Comparison of ENCODE assay signal across 1 cellular context in the genomic region with DNA sequence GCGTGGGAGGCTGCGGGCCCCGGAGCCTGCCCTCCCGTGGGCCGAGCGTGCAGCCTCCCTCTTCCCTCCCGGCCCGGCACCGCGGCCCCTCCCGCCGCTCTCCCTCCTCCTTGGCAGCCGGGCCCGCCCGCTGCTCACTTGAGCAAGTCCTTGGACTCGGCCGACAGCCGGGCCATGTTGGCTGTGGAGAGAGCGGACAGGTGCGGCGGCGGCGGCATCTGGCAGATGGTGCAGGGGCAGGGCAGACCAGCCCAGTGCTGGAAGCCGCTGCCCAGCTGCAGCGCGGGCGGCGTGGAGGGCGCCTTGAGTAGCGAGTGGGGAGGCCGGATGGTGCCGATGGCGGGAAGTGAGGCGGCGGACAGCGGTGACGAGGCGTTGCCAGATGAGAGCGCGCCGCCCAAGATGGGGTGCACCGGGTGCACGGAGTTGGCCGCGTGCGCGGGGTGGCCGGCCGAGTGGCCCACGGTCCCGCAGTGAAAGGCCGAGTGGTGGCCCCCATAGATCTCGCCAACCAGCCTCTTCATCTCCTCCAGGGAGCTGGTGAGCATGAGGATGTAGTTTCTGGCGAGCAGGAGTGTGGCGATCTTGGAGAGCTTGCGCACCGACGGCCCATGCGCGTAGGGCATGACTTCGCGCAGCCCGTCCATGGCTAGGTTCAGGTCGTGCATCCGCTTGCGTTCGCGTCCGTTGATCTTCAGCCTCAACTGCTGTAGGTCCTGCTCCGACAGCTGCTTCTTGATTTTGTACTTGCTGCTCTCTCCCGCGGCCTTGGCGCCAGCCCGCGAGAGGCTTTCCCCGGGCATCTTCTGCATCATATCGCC.
TF ChIP-seq lines count a peak whose summit lies in the region.

No MANE protein-coding gene starts in this region.

TF ChIP-seq in IMR-90, 13 proteins besides CTCF, POLR2A, EP300 and RAD21:
- TF ChIP-seq MAFK (IDR thresholded peaks at IDR 0.05; ENCODE audit: low read depth, low read length) (no peak), RFX5 (IDR thresholded peaks at IDR 0.05; ENCODE audit: low read depth, low read length) (no peak), NFE2L2 (IDR thresholded peaks at IDR 0.05; ENCODE audit: low read depth, low read length) (no peak), BHLHE40 (IDR thresholded peaks at IDR 0.05; ENCODE audit: low read depth, low read length) (no peak), CEBPB (IDR thresholded peaks at IDR 0.05; ENCODE audit: low read depth, low read length) (no peak), MXI1 (IDR thresholded peaks at IDR 0.05; ENCODE audit: borderline replicate concordance, low read depth, low read length) (no peak), CHD1 (IDR thresholded peaks at IDR 0.05; ENCODE audit: low read depth, low read length) (no peak), SMC3 (IDR thresholded peaks at IDR 0.05; ENCODE audit: low read depth, low read length) (no peak), RCOR1 (IDR thresholded peaks at IDR 0.05; ENCODE audit: insufficient replicate concordance, low read length) (no peak), FOS (IDR thresholded peaks at IDR 0.05; ENCODE audit: low read depth, low read length) (no peak), MAZ (IDR thresholded peaks at IDR 0.05; ENCODE audit: borderline replicate concordance, low read depth, low read length) (no peak)
- TF ChIP-seq, protein P1, sequence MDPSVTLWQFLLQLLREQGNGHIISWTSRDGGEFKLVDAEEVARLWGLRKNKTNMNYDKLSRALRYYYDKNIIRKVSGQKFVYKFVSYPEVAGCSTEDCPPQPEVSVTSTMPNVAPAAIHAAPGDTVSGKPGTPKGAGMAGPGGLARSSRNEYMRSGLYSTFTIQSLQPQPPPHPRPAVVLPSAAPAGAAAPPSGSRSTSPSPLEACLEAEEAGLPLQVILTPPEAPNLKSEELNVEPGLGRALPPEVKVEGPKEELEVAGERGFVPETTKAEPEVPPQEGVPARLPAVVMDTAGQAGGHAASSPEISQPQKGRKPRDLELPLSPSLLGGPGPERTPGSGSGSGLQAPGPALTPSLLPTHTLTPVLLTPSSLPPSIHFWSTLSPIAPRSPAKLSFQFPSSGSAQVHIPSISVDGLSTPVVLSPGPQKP (IDR thresholded peaks at IDR 0.05; ENCODE audit: borderline replicate concordance, low read depth, low read length): no peak
- TF ChIP-seq, protein P2, sequence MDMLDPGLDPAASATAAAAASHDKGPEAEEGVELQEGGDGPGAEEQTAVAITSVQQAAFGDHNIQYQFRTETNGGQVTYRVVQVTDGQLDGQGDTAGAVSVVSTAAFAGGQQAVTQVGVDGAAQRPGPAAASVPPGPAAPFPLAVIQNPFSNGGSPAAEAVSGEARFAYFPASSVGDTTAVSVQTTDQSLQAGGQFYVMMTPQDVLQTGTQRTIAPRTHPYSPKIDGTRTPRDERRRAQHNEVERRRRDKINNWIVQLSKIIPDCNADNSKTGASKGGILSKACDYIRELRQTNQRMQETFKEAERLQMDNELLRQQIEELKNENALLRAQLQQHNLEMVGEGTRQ (IDR thresholded peaks at IDR 0.05; ENCODE audit: low read depth, low read length): no peak
TF ChIP-seq in IMR-90: peak in this region for 0.
